In the genomic region with DNA sequence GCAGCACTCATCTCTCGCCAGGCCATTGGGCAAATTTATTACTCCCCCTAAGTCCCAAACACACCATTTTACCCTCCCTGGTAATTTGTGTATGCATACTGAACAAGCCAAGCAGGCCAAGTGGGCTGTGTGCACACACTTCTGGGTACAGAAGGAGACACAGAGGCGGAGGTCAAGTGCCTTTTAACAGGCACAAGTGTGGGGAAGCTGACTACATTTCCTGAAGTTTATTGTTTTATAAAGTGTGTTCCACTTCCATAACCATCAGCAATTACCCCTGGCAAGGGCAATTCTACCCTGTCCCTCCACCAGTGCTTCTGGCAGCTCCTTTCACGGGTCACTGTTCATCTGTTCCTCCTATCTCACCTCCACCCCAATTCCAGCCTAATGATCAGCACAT, we compare ENCODE assay signal across 19 cellular contexts.
A peak's percentile ranks its signal among the peaks of the same experiment; 100 is the strongest.
DNase-seq lines count a peak whose midpoint lies in the region; ATAC-seq, FAIRE-seq and TF ChIP-seq lines count a peak whose summit lies in the region.
"Had no signal": no experiment of that assay in that cellular context is flagged by ENCODE, and none has a peak within 500 bp of the region (broad histone marks: within the 10 kb centered on the region; RNA-seq: fewer than 3 reads in every experiment).

No MANE protein-coding gene starts in this region.

- intact Hi-C loops in left ventricle myocardium superior (cut with micrococcal nuclease) = no loop called here

- DNase-seq in cardiac muscle cell (ENCODE audit: low read depth in 1 of 2, low spot score in 1 of 2) = no peak
- no peak for DNase-seq in left ventricle myocardium superior
- no peak for DNase-seq in bronchial epithelial cell (ENCODE audit: low read depth)
- DNase-seq in mesenteric fat pad (ENCODE audit: low spot score) = peak; percentile 45
- no peak for DNase-seq in cerebellar cortex (ENCODE audit: low spot score)
- no peak for DNase-seq in NCI-H2196 (lab: John Stamatoyannopoulos, UW; ENCODE audit: unreplicated experiment)
- DNase-seq: ACHN, EL, MV-4-11, NCI-H1417 treated with DMSO at 0.1 percent for 48 hours, NCI-H2081, NCI-H345, NCI-H774, Peyer's patch, SHP77 had no signal

- H3K36me3 ChIP-seq in cardiac muscle cell (peaks cover 10% of the 10 kb centered on the region), bronchial epithelial cell (ENCODE audit: control insufficient read depth, insufficient read depth, low read length) (peaks cover 12% of the 10 kb centered on the region)

- TF ChIP-seq CTCF in cardiac muscle cell (IDR thresholded peaks at IDR 0.05; ENCODE audit: low read depth, low read length) = no peak
- no peak for TF ChIP-seq CTCF in bronchial epithelial cell (IDR thresholded peaks at IDR 0.05; ENCODE audit: insufficient read depth, low read length, severe bottlenecking)

- no peak overlapping the region for H3K4me3 ChIP-seq in cardiac muscle cell
- H3K4me3 ChIP-seq in bronchial epithelial cell (ENCODE audit: low read depth, low read length) = no peak overlapping the region
- H3K4me3 ChIP-seq: Peyer's patch had no signal

- H3K9me3 ChIP-seq in cardiac muscle cell (ENCODE audit: low read depth) = no peaks in the 10 kb centered on the region
- H3K9me3 ChIP-seq: Peyer's patch had no signal

- peak overlapping the region; percentile 11 for H3K27ac ChIP-seq in cardiac muscle cell
- H3K27ac ChIP-seq: Peyer's patch had no signal

- peak; percentile 13 for FAIRE-seq in bronchial epithelial cell (lab: Jason Lieb, UNC)
- FAIRE-seq: H54 had no signal

- H3K4me1 ChIP-seq in cardiac muscle cell (ENCODE audit: low read depth) = peaks cover 23% of the 10 kb centered on the region

- H3K27me3 ChIP-seq in cardiac muscle cell = no peaks in the 10 kb centered on the region
- H3K27me3 ChIP-seq in bronchial epithelial cell (ENCODE audit: control insufficient read depth, insufficient read depth, low read length) = no peaks in the 10 kb centered on the region
- H3K27me3 ChIP-seq: Peyer's patch had no signal

- ATAC-seq in left ventricle myocardium superior (no peak), HG03196 (IDR thresholded peaks at IDR 0.05; ENCODE audit: unreplicated experiment) (no peak)
- ATAC-seq: CD8-positive, alpha-beta T cell; SK-N-SH treated with all-trans-retinoic acid at 6 μM for 48 hours had no signal
